In the genomic region with DNA sequence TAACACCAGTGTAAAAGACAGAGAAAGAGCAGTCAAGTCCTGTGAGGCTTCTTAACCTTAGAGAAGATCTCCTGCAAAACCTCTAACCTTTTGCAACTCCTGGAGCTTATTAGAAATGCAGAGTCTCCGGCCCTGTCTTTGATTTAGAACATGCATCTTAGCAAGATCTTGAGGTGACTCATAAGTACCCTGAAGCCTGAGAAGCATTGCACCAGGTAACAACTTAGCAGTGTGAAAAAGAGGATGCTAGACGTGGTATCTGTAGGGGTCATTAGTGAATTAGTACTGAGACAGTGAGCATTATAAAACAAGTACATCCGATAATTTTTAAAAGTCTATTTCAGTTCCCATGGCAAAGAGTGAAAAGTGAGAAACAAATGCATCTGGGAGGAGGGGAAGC, we compare ENCODE assay signal across 15 cellular contexts. TPM values are rescaled to one million over a fixed set of nuclear protein-coding genes. Genes with fewer than 3 reads are reported as not detected.
DNase-seq lines count a peak whose midpoint lies in the region; ATAC-seq and TF ChIP-seq lines count a peak whose summit lies in the region.
"Had no signal": no experiment of that assay in that cellular context is flagged by ENCODE, and none has a peak within 500 bp of the region (broad histone marks: within the 10 kb centered on the region; RNA-seq: fewer than 3 reads in every experiment).

No MANE protein-coding gene starts in this region.

- no peaks in the 10 kb centered on the region for H4K20me1 ChIP-seq in H9 (ENCODE audit: control insufficient read depth, insufficient read depth, insufficient read length)

- H3K27ac ChIP-seq in H9 (ENCODE audit: insufficient read length, low read depth, low read length): no peak overlapping the region
- peak overlapping the region; percentile 65 for H3K27ac ChIP-seq in caudate nucleus (ENCODE audit: low read depth, low read length)
- H3K27ac ChIP-seq: PC-9 had no signal

- H3K4me1 Mint-ChIP-seq in H9: peaks cover 22 to 31% of the 10 kb centered on the region in 2 experiments
- peaks cover 55% of the 10 kb centered on the region for H3K4me1 Mint-ChIP-seq in osteocyte (ENCODE audit: unreplicated experiment)
- peaks cover 2% of the 10 kb centered on the region for H3K4me1 Mint-ChIP-seq in activated CD4-positive, alpha-beta T cell treated with anti-CD3 and anti-CD28 coated beads, Interleukin-2, amount 10 ng/mL, durations not matched to agents 24 days and 14 days
- peaks cover 30% of the 10 kb centered on the region for H3K4me1 Mint-ChIP-seq in WTC11

- no peaks in the 10 kb centered on the region for H3K79me2 ChIP-seq in H9 (ENCODE audit: insufficient read depth, low read length)

- no peak overlapping the region for H3T11ph ChIP-seq in H9 (ENCODE audit: low read length)

- no peak overlapping the region for H2BK12ac ChIP-seq in H9 (ENCODE audit: insufficient read length, low read depth, low read length)

- no peak overlapping the region for H3K4me2 ChIP-seq in H9 (ENCODE audit: insufficient read depth, insufficient read length, low read length)
- H3K4me2 ChIP-seq: PC-9 had no signal

- no peaks in the 10 kb centered on the region for H3K79me1 ChIP-seq in H9 (ENCODE audit: insufficient read depth, low read depth, low read length, poor library complexity, severe bottlenecking)

- no peak overlapping the region for H3K14ac ChIP-seq in H9 (ENCODE audit: insufficient read depth, low read length)

- H3K4ac ChIP-seq in H9 (ENCODE audit: low read depth, low read length): no peak overlapping the region

- POLR2A ChIA-PET in WTC11 (lab: Charles Lee): no interaction called here

- intact Hi-C loops in activated CD4-positive, alpha-beta T cell treated with anti-CD3 and anti-CD28 coated beads, Interleukin-2, amount 10 ng/mL, durations not matched to agents 24 days and 14 days (cut with micrococcal nuclease): no loop called here

- H3K4me1 ChIP-seq in H9 (ENCODE audit: insufficient read depth, low read length) (peaks cover 5% of the 10 kb centered on the region; the same call in 1 of the 2 replicates), HAP-1 (peaks cover 6% of the 10 kb centered on the region)

- H2BK5ac ChIP-seq in H9 (ENCODE audit: insufficient read length, low read length): no peak overlapping the region

- DNase-seq in H9: no peak
- DNase-seq in caudate nucleus (lab: John Stamatoyannopoulos, UW): no peak
- no peak for DNase-seq in osteocyte (ENCODE audit: extremely low spot score, unreplicated experiment)
- DNase-seq in HAP-1 (ENCODE audit: low spot score in 2 of 2): no peak
- DNase-seq in activated CD4-positive, alpha-beta T cell treated with anti-CD3 and anti-CD28 coated beads, Interleukin-2, amount 10 ng/mL, durations not matched to agents 24 days and 14 days: no peak
- no peak for DNase-seq in WTC11 (ENCODE audit: low spot score)
- DNase-seq: activated CD4-positive, alpha-beta T cell treated with anti-CD3 and anti-CD28 coated beads, Interleukin-2, amount 10 ng/mL, durations not matched to agents 7 days and 5 days; activated T-cell treated with anti-CD3 and anti-CD28 coated beads, Interleukin-2, amount 50 U/mL, for 4 hours; cortex of kidney; NCI-H1092; NCI-H226; T-helper 17 cell had no signal

- no peak overlapping the region for H2BK120ac ChIP-seq in H9 (ENCODE audit: low read depth, low read length, poor library complexity, severe bottlenecking)

- H3K18ac ChIP-seq in H9 (ENCODE audit: insufficient read length, low read depth, low read length): no peak overlapping the region

- no peak overlapping the region for H2BK20ac ChIP-seq in H9 (ENCODE audit: low read depth, low read length, poor library complexity, severe bottlenecking)

- H4K5ac ChIP-seq in H9 (ENCODE audit: insufficient read length, low read depth, low read length): no peak overlapping the region

- H3K36me3 ChIP-seq in HAP-1 (replicated peaks): no peaks in the 10 kb centered on the region

- H2AK5ac ChIP-seq in H9 (ENCODE audit: insufficient read length, low read length): no peak overlapping the region

- H2AFZ ChIP-seq in H9 (ENCODE audit: low read length): no peak overlapping the region
- H2AFZ ChIP-seq: PC-9 had no signal

- TF ChIP-seq CTCF in H9 (conservative IDR thresholded peaks at IDR 0.05) (no peak), osteocyte (IDR thresholded peaks at IDR 0.05) (no peak), WTC11 (IDR thresholded peaks at IDR 0.05) (no peak)

- no peak overlapping the region for H3K23ac ChIP-seq in H9 (ENCODE audit: insufficient read length, low read depth, low read length)

- H3K9ac ChIP-seq in H9 (ENCODE audit: extremely low read depth, insufficient read length, low read length): no peak overlapping the region

- H3K9me3 Mint-ChIP-seq in H9: no peaks in the 10 kb centered on the region
- no peaks in the 10 kb centered on the region for H3K9me3 Mint-ChIP-seq in osteocyte (ENCODE audit: unreplicated experiment)
- no peaks in the 10 kb centered on the region for H3K9me3 Mint-ChIP-seq in activated CD4-positive, alpha-beta T cell treated with anti-CD3 and anti-CD28 coated beads, Interleukin-2, amount 10 ng/mL, durations not matched to agents 24 days and 14 days
- no peaks in the 10 kb centered on the region for H3K9me3 Mint-ChIP-seq in WTC11
- H3K9me3 Mint-ChIP-seq: activated CD4-positive, alpha-beta T cell treated with anti-CD3 and anti-CD28 coated beads, Interleukin-2, amount 10 ng/mL, durations not matched to agents 7 days and 5 days; activated T-cell treated with anti-CD3 and anti-CD28 coated beads, Interleukin-2, amount 50 U/mL, for 4 hours had no signal

- H3K4me3 ChIP-seq in HAP-1: no peak overlapping the region
- H3K4me3 ChIP-seq: PC-9 had no signal

- WGBS in H9 (ENCODE audit: extremely low coverage, insufficient read length, low lambda C conversion rate): no CpG with 5 or more reads among the region's 3 CpGs

- no peak overlapping the region for H3K4me3 Mint-ChIP-seq in H9
- H3K4me3 Mint-ChIP-seq in osteocyte (ENCODE audit: unreplicated experiment): no peak overlapping the region
- H3K4me3 Mint-ChIP-seq in activated CD4-positive, alpha-beta T cell treated with anti-CD3 and anti-CD28 coated beads, Interleukin-2, amount 10 ng/mL, durations not matched to agents 24 days and 14 days: no peak overlapping the region
- no peak overlapping the region for H3K4me3 Mint-ChIP-seq in WTC11
- H3K4me3 Mint-ChIP-seq: activated CD4-positive, alpha-beta T cell treated with anti-CD3 and anti-CD28 coated beads, Interleukin-2, amount 10 ng/mL, durations not matched to agents 7 days and 5 days; activated T-cell treated with anti-CD3 and anti-CD28 coated beads, Interleukin-2, amount 50 U/mL, for 4 hours; T-helper 17 cell had no signal

- H3K36me3 Mint-ChIP-seq in H9 (ENCODE audit: insufficient read depth in 1 of 3, low read depth in 3 of 3): no peaks in the 10 kb centered on the region
- H3K36me3 Mint-ChIP-seq in osteocyte (ENCODE audit: unreplicated experiment): no peaks in the 10 kb centered on the region
- H3K36me3 Mint-ChIP-seq in activated CD4-positive, alpha-beta T cell treated with anti-CD3 and anti-CD28 coated beads, Interleukin-2, amount 10 ng/mL, durations not matched to agents 24 days and 14 days (ENCODE audit: low read depth): no peaks in the 10 kb centered on the region
- no peaks in the 10 kb centered on the region for H3K36me3 Mint-ChIP-seq in WTC11

- H4K91ac ChIP-seq in H9 (ENCODE audit: insufficient read length, low read depth, low read length): no peak overlapping the region

- H3K27me3 ChIP-seq in H9 (ENCODE audit: insufficient read depth, low read length) (no peaks in the 10 kb centered on the region), HAP-1 (ENCODE audit: low read depth) (no peaks in the 10 kb centered on the region)

- H3K23me2 ChIP-seq in H9 (ENCODE audit: insufficient read length, low read depth, low read length, poor library complexity, severe bottlenecking): no peaks in the 10 kb centered on the region

- H3K27ac Mint-ChIP-seq in H9: peak overlapping the region; percentile 50 to 90 (median 87); a peak in 3 of 7 replicates
- H3K27ac Mint-ChIP-seq in osteocyte (ENCODE audit: unreplicated experiment): peak overlapping the region; percentile 82
- H3K27ac Mint-ChIP-seq in activated CD4-positive, alpha-beta T cell treated with anti-CD3 and anti-CD28 coated beads, Interleukin-2, amount 10 ng/mL, durations not matched to agents 24 days and 14 days: no peak overlapping the region
- H3K27ac Mint-ChIP-seq in WTC11: no peak overlapping the region
- H3K27ac Mint-ChIP-seq: activated CD4-positive, alpha-beta T cell treated with anti-CD3 and anti-CD28 coated beads, Interleukin-2, amount 10 ng/mL, durations not matched to agents 7 days and 5 days; T-helper 17 cell had no signal

- H2BK15ac ChIP-seq in H9 (ENCODE audit: low read depth, low read length): no peak overlapping the region

- H4K8ac ChIP-seq in H9 (replicated peaks; ENCODE audit: insufficient read length, low read depth, low read length): no peak overlapping the region

- no peaks in the 10 kb centered on the region for H3K9me3 ChIP-seq in H9 (ENCODE audit: control insufficient read depth, low read depth, low read length)
- no peaks in the 10 kb centered on the region for H3K9me3 ChIP-seq in HAP-1

- H3K27me3 Mint-ChIP-seq in H9 (ENCODE audit: low read depth) (no peaks in the 10 kb centered on the region), osteocyte (ENCODE audit: unreplicated experiment) (no peaks in the 10 kb centered on the region), WTC11 (ENCODE audit: low read depth) (no peaks in the 10 kb centered on the region)
- peaks cover 30% of the 10 kb centered on the region for H3K27me3 Mint-ChIP-seq in activated CD4-positive, alpha-beta T cell treated with anti-CD3 and anti-CD28 coated beads, Interleukin-2, amount 10 ng/mL, durations not matched to agents 24 days and 14 days

- in situ Hi-C loops in HAP-1 (cut with MboI; ENCODE audit: low sequenced_read_pairs): no loop called here

- peak; percentile 27 for ATAC-seq in GM18498 (IDR thresholded peaks at IDR 0.05; ENCODE audit: unreplicated experiment)
- ATAC-seq in HG02623 (IDR thresholded peaks at IDR 0.05; ENCODE audit: unreplicated experiment): no peak
- ATAC-seq in WTC11: no peak
- ATAC-seq: activated T-cell treated with anti-CD3 and anti-CD28 coated beads, Interleukin-2, amount 50 U/mL, for 4 hours; T-helper 17 cell had no signal

- H3K56ac ChIP-seq in H9 (ENCODE audit: insufficient read length, low read depth, low read length): no peak overlapping the region

- CTCF ChIA-PET in WTC11 (lab: Charles Lee): interaction anchor here (1.5 kb wide), 1 partner anchor 128 kb away, joined by 5 read pairs; the partner anchor contains the start of gene IL12A

TF ChIP-seq in WTC11, 78 proteins besides CTCF, POLR2A, EP300 and RAD21 (continues in another document):
- no peak for TF ChIP-seq ESRRA (CRISPR knock-in tag; IDR thresholded peaks at IDR 0.05; ENCODE audit: borderline replicate concordance)

RNA-seq across cellular contexts. Expression of gene SCHIP1, which starts 20.6 kb away (rescaled TPM):
- total RNA-seq in H9 (2021) (2.0 and 2.3 TPM in 2 replicates), osteocyte (3.5 and 5.9 TPM in 2 replicates), WTC11 (2021) (5.3 to 7.8 TPM (median 7.1 TPM) in 3 replicates)
- 0.05 TPM in 1 of 2 replicates, not detected in the other for total RNA-seq in activated CD4-positive, alpha-beta T cell treated with anti-CD3 and anti-CD28 coated beads, Interleukin-2, amount 10 ng/mL, durations not matched to agents 24 days and 14 days
- total RNA-seq: activated T-cell treated with anti-CD3 and anti-CD28 coated beads, Interleukin-2, amount 50 U/mL, for 4 hours; T-helper 17 cell had no signal

Comparison
In these comparisons a context has a peak if more than half of its experiments do, and no peak if none do; other contexts are left out.
1. H3K27ac Mint-ChIP-seq: peak in H9 (3 of 3) and osteocyte (single experiment); none in activated CD4-positive, alpha-beta T cell treated with anti-CD3 and anti-CD28 coated beads, Interleukin-2, amount 10 ng/mL, durations not matched to agents 24 days and 14 days (single experiment) and WTC11 (single experiment).